Comparison of ENCODE assay signal across 10 cellular contexts in genomic region chrX:101274198-101274597, GRCh38. TPM values are rescaled to one million over a fixed set of nuclear protein-coding genes. Genes with fewer than 3 reads are reported as not detected.
"Had no signal": no experiment of that assay in that cellular context is flagged by ENCODE, and none has a peak within 500 bp of the region (broad histone marks: within the 10 kb centered on the region; RNA-seq: fewer than 3 reads in every experiment).

No MANE protein-coding gene starts in this region.

- H3K9ac ChIP-seq: KMS-11 had no signal

- DNase-seq: H9, HCEC 1CT, Karpas-422, KBM-7 had no signal

- FAIRE-seq: H1, H54, HTR-8/SVneo had no signal

- H3K4me2 ChIP-seq: GM23338, KMS-11 had no signal

- H3K27ac ChIP-seq: KMS-11 had no signal

- H3K4me3 ChIP-seq: GM23338 had no signal

- H2AFZ ChIP-seq: GM23338 had no signal

- ATAC-seq: GM23338 had no signal

RNA-seq across cellular contexts. Expression of gene TAF7L, which starts 16.9 kb away (rescaled TPM):
- total RNA-seq: GM23338, H1, H9, HT-29 had no signal
- polyA plus RNA-seq: H1 had no signal

RNA-seq across cellular contexts. Expression of gene DRP2, which starts 54.6 kb away (rescaled TPM):
- polyA plus RNA-seq: GM23338 had no signal
